In the genomic region with DNA sequence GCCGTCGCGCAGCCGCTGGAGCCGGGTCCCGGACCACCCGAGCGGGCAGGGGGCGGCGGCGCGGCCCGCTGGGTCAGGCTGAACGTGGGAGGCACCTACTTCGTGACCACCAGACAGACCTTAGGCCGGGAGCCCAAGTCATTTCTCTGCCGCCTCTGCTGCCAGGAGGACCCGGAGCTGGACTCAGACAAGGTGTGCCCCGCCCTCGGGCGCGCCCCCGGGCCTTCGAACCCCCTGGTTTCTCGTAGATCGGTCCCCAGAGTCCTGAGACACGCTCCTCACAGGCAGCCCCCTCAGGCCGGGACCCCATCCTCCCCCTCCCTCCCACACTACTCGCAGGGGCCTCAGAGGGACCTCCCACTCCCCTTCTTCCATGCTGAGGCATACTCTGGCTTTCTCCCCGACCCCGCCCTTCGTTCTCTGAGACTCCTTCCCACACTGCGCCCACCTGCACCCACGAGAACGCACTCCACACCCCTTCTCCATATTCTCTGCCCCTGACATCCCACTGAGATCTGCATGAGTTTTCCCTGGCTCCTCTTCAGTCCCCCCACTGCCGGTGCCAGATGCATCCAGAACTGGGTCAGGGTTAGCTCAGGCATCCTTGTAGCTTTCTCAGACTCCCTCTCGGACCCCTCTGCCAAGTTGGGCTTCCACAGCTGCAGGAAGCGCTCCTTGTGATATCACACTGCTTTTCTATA, we compare ENCODE assay signal across 1 cellular context.
TF ChIP-seq lines count a peak whose summit lies in the region.

No MANE protein-coding gene starts in this region.

TF ChIP-seq in HepG2, 621 proteins besides CTCF, POLR2A, EP300 and RAD21 (continued from another document and continues in another):
- TF ChIP-seq, protein P1, sequence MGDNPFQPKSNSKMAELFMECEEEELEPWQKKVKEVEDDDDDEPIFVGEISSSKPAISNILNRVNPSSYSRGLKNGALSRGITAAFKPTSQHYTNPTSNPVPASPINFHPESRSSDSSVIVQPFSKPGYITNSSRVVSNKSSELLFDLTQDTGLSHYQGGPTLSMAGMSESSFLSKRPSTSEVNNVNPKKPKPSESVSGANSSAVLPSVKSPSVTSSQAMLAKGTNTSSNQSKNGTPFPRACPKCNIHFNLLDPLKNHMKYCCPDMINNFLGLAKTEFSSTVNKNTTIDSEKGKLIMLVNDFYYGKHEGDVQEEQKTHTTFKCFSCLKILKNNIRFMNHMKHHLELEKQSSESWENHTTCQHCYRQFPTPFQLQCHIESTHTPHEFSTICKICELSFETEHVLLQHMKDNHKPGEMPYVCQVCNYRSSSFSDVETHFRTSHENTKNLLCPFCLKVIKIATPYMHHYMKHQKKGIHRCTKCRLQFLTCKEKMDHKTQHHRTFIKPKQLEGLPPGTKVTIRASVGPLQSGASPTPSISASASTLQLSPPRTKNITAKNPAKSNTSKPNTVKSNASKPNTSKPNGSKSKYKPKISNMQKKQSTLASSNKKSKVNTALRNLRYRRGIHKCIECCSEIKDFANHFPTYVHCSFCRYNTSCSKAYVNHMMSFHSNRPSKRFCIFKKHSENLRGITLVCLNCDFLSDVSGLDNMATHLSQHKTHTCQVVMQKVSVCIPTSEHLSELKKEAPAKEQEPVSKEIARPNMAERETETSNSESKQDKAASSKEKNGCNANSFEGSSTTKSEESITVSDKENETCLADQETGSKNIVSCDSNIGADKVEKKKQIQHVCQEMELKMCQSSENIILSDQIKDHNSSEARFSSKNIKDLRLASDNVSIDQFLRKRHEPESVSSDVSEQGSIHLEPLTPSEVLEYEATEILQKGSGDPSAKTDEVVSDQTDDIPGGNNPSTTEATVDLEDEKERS (CRISPR knock-in tag; IDR thresholded peaks at IDR 0.05), result no peak; the same call in 1 of the 2 replicates
- TF ChIP-seq SIN3A (IDR thresholded peaks at IDR 0.05; ENCODE audit: borderline replicate concordance, low read depth, low read length) (peak; percentile 6; the same call in 1 of the 2 replicates), ZNF232 (CRISPR knock-in tag; IDR thresholded peaks at IDR 0.05; ENCODE audit: borderline replicate concordance) (peak; percentile 70; the same call in 1 of the 2 replicates), MYC (CRISPR knock-in tag; IDR thresholded peaks at IDR 0.05; ENCODE audit: borderline replicate concordance) (0 out of 2 replicates have a peak, but pooled peaks have one; percentile 11), DMAP1 (CRISPR knock-in tag; IDR thresholded peaks at IDR 0.05) (no peak), ZNF512B (CRISPR knock-in tag; IDR thresholded peaks at IDR 0.05; ENCODE audit: borderline replicate concordance) (0 out of 2 replicates have a peak, but pooled peaks have one; percentile 33), MAZ (IDR thresholded peaks at IDR 0.05; ENCODE audit: borderline replicate concordance, low read depth, low read length) (no peak), MAZ (CRISPR knock-in tag; IDR thresholded peaks at IDR 0.05; ENCODE audit: low read depth) (no peak), THYN1 (CRISPR knock-in tag; IDR thresholded peaks at IDR 0.05; ENCODE audit: borderline replicate concordance, low read depth) (no peak), SALL2 (CRISPR knock-in tag; IDR thresholded peaks at IDR 0.05) (no peak), CBFB (CRISPR knock-in tag; IDR thresholded peaks at IDR 0.05) (no peak), ATF1 (CRISPR knock-in tag; IDR thresholded peaks at IDR 0.05) (no peak), KAT7 (CRISPR knock-in tag; IDR thresholded peaks at IDR 0.05; ENCODE audit: borderline replicate concordance) (no peak), CAMTA2 (CRISPR knock-in tag; IDR thresholded peaks at IDR 0.05; ENCODE audit: borderline replicate concordance) (0 out of 2 replicates have a peak, but pooled peaks have one; percentile 14), CEBPZ (IDR thresholded peaks at IDR 0.05; ENCODE audit: low read length) (no peak), ZNF652 (CRISPR knock-in tag; IDR thresholded peaks at IDR 0.05; ENCODE audit: borderline replicate concordance, low read depth) (no peak), CREBL2 (CRISPR knock-in tag; IDR thresholded peaks at IDR 0.05; ENCODE audit: borderline replicate concordance) (no peak), ZNF121 (CRISPR knock-in tag; IDR thresholded peaks at IDR 0.05) (no peak), KIAA2018 (CRISPR knock-in tag; IDR thresholded peaks at IDR 0.05; ENCODE audit: borderline replicate concordance) (no peak), ZFP41 (CRISPR knock-in tag; IDR thresholded peaks at IDR 0.05; ENCODE audit: borderline replicate concordance) (no peak), ATF5 (CRISPR knock-in tag; IDR thresholded peaks at IDR 0.05; ENCODE audit: low read depth) (no peak), MYNN (CRISPR knock-in tag; IDR thresholded peaks at IDR 0.05; ENCODE audit: low read depth) (0 out of 2 replicates have a peak, but pooled peaks have one; percentile 66), TRIM24 (CRISPR knock-in tag; IDR thresholded peaks at IDR 0.05) (no peak)
- TF ChIP-seq, protein P2, sequence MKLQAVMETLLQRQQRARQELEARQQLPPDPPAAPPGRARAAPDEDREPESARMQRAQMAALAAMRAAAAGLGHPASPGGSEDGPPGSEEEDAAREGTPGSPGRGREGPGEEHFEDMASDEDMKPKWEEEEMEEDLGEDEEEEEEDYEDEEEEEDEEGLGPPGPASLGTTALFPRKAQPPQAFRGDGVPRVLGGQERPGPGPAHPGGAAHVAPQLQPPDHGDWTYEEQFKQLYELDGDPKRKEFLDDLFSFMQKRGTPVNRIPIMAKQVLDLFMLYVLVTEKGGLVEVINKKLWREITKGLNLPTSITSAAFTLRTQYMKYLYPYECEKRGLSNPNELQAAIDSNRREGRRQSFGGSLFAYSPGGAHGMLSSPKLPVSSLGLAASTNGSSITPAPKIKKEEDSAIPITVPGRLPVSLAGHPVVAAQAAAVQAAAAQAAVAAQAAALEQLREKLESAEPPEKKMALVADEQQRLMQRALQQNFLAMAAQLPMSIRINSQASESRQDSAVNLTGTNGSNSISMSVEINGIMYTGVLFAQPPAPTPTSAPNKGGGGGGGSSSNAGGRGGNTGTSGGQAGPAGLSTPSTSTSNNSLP (IDR thresholded peaks at IDR 0.05; ENCODE audit: low read depth, low read length), result no peak
- TF ChIP-seq, protein P3, sequence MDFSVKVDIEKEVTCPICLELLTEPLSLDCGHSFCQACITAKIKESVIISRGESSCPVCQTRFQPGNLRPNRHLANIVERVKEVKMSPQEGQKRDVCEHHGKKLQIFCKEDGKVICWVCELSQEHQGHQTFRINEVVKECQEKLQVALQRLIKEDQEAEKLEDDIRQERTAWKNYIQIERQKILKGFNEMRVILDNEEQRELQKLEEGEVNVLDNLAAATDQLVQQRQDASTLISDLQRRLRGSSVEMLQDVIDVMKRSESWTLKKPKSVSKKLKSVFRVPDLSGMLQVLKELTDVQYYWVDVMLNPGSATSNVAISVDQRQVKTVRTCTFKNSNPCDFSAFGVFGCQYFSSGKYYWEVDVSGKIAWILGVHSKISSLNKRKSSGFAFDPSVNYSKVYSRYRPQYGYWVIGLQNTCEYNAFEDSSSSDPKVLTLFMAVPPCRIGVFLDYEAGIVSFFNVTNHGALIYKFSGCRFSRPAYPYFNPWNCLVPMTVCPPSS (IDR thresholded peaks at IDR 0.05), result no peak
